34 cellular contexts compared by ENCODE assay signal in the genomic region with DNA sequence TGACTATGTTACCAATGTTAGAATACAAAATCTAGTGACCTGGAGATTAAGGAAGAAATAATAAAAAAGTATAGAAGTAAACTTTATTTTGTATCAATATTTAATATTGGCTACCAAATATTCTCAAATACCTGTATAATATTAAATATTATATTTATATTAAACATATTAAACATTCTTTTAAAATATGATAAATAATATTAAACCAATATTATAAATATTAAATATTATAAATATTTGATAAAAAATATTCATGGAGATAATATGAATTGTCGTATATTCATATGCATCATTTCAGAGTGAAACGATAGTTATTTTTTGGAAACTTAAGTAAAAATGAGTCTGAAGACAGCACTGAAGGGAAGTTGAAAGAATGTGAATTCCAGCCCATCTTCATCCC.
"Had no signal": no experiment of that assay in that cellular context is flagged by ENCODE, and none has a peak within 500 bp of the region (broad histone marks: within the 10 kb centered on the region; RNA-seq: fewer than 3 reads in every experiment).

No MANE protein-coding gene starts in this region.

- H3K27ac ChIP-seq: ascending aorta, breast epithelium, cardiac muscle cell, coronary artery, dorsolateral prefrontal cortex, esophagus muscularis mucosa, foreskin keratinocyte, gastroesophageal sphincter, heart right ventricle had no signal

- DNase-seq: activated CD4-positive, alpha-beta memory T cell treated with anti-CD3 and anti-CD28 coated beads, Interleukin-2, amount 10 ng/mL, durations not matched to agents 7 days and 5 days; activated CD4-positive, alpha-beta T cell treated with anti-CD3 and anti-CD28 coated beads for 1 hour; activated CD4-positive, alpha-beta T cell treated with anti-CD3 and anti-CD28 coated beads for 4 hours; activated CD4-positive, alpha-beta T cell treated with anti-CD3 and anti-CD28 coated beads, Interleukin-2, amount 10 ng/mL, durations not matched to agents 7 days and 5 days; activated CD4-positive, alpha-beta T cell treated with anti-CD3 and anti-CD28 coated beads, Interleukin-2, amount 50 U/mL, for 4 hours; activated CD8-positive, alpha-beta memory T cell treated with anti-CD3 and anti-CD28 coated beads, Interleukin-2, amount 50 U/mL, for 48 hours; activated gamma-delta T cell; activated naive CD4-positive, alpha-beta T cell; activated naive CD4-positive, alpha-beta T cell treated with anti-CD3 and anti-CD28 coated beads, Interleukin-2, amount 10 ng/mL, durations not matched to agents 7 days and 5 days; activated naive CD8-positive, alpha-beta T cell treated with anti-CD3 and anti-CD28 coated beads, Interleukin-2, amount 10 ng/mL, durations not matched to agents 7 days and 5 days; activated T-cell treated with anti-CD3 and anti-CD28 coated beads for 4 hours; activated T-cell treated with anti-CD3 and anti-CD28 coated beads, Interleukin-2, amount 50 U/mL, for 24 hours; activated T-cell treated with anti-CD3 and anti-CD28 coated beads, Interleukin-2, amount 50 U/mL, for 72 hours; central memory CD4-positive, alpha-beta T cell; cerebellar nuclear complex; dorsolateral prefrontal cortex; effector memory CD4-positive, alpha-beta T cell; endodermal cell; erythroblast; foreskin keratinocyte; heart right ventricle; T-helper 1 cell; T-helper 17 cell; T1000 had no signal

- H3K9me3 ChIP-seq: ascending aorta, breast epithelium, esophagus muscularis mucosa, gastroesophageal sphincter, heart right ventricle had no signal

- H3K9me3 Mint-ChIP-seq: activated CD4-positive, alpha-beta memory T cell treated with anti-CD3 and anti-CD28 coated beads, Interleukin-2, amount 10 ng/mL, durations not matched to agents 7 days and 5 days; activated CD4-positive, alpha-beta T cell treated with anti-CD3 and anti-CD28 coated beads, Interleukin-2, amount 10 ng/mL, durations not matched to agents 7 days and 5 days; activated T-cell treated with anti-CD3 and anti-CD28 coated beads, Interleukin-2, amount 50 U/mL, for 24 hours; endodermal cell; T-helper 2 cell treated with Interferon-gamma antibody and Interleukin-4, amounts not matched to agents 5 μg/mL and 100 μg/mL, for 36 hours had no signal

- H3K27me3 ChIP-seq: ascending aorta, breast epithelium, cardiac muscle cell, dorsolateral prefrontal cortex, esophagus muscularis mucosa, foreskin keratinocyte, gastroesophageal sphincter, heart right ventricle had no signal

- ATAC-seq: activated naive CD4-positive, alpha-beta T cell treated with anti-CD3 and anti-CD28 coated beads, Interleukin-2, amount 50 U/mL, for 72 hours; activated T-cell treated with anti-CD3 and anti-CD28 coated beads, Interleukin-2, amount 50 U/mL, for 72 hours; foreskin keratinocyte; gastroesophageal sphincter; heart right ventricle; T-helper 17 cell had no signal

- H3K27me3 Mint-ChIP-seq: activated CD4-positive, alpha-beta memory T cell treated with anti-CD3 and anti-CD28 coated beads, Interleukin-2, amount 10 ng/mL, durations not matched to agents 7 days and 5 days; activated CD4-positive, alpha-beta T cell treated with anti-CD3 and anti-CD28 coated beads, Interleukin-2, amount 10 ng/mL, durations not matched to agents 7 days and 5 days; activated naive CD4-positive, alpha-beta T cell treated with anti-CD3 and anti-CD28 coated beads, Interleukin-2, amount 10 ng/mL, durations not matched to agents 7 days and 5 days; activated naive CD8-positive, alpha-beta T cell treated with anti-CD3 and anti-CD28 coated beads, Interleukin-2, amount 10 ng/mL, durations not matched to agents 7 days and 5 days; activated T-cell treated with anti-CD3 and anti-CD28 coated beads, Interleukin-2, amount 50 U/mL, for 24 hours; brain; dendritic cell treated with granulocyte-macrophage colony-stimulating factor and Interleukin-4, amounts not matched to agents 40 ng/mL and 50 ng/mL, for 4 days had no signal

- H3K27ac Mint-ChIP-seq: activated CD4-positive, alpha-beta memory T cell treated with anti-CD3 and anti-CD28 coated beads, Interleukin-2, amount 10 ng/mL, durations not matched to agents 7 days and 5 days; activated CD4-positive, alpha-beta T cell treated with anti-CD3 and anti-CD28 coated beads, Interleukin-2, amount 10 ng/mL, durations not matched to agents 7 days and 5 days; activated naive CD4-positive, alpha-beta T cell treated with anti-CD3 and anti-CD28 coated beads, Interleukin-2, amount 10 ng/mL, durations not matched to agents 7 days and 5 days; activated naive CD4-positive, alpha-beta T cell treated with anti-CD3 and anti-CD28 coated beads, Interleukin-2, amount 50 U/mL, for 72 hours; activated naive CD8-positive, alpha-beta T cell treated with anti-CD3 and anti-CD28 coated beads, Interleukin-2, amount 10 ng/mL, durations not matched to agents 7 days and 5 days; activated T-cell treated with anti-CD3 and anti-CD28 coated beads, Interleukin-2, amount 50 U/mL, for 24 hours; activated T-cell treated with anti-CD3 and anti-CD28 coated beads, Interleukin-2, amount 50 U/mL, for 72 hours; brain; dendritic cell treated with granulocyte-macrophage colony-stimulating factor and Interleukin-4, amounts not matched to agents 40 ng/mL and 50 ng/mL, for 4 days; endodermal cell; T-helper 17 cell; T-helper 2 cell treated with Interferon-gamma antibody and Interleukin-4, amounts not matched to agents 5 μg/mL and 100 μg/mL, for 36 hours had no signal

- H3K4me3 ChIP-seq: ascending aorta, breast epithelium, cardiac muscle cell, coronary artery, dorsolateral prefrontal cortex, esophagus muscularis mucosa, gastroesophageal sphincter, heart right ventricle had no signal

- H3K36me3 Mint-ChIP-seq: activated naive CD4-positive, alpha-beta T cell treated with anti-CD3 and anti-CD28 coated beads, Interleukin-2, amount 10 ng/mL, durations not matched to agents 7 days and 5 days; activated naive CD4-positive, alpha-beta T cell treated with anti-CD3 and anti-CD28 coated beads, Interleukin-2, amount 50 U/mL, for 72 hours; activated naive CD8-positive, alpha-beta T cell treated with anti-CD3 and anti-CD28 coated beads, Interleukin-2, amount 10 ng/mL, durations not matched to agents 7 days and 5 days; brain had no signal

- H3K36me3 ChIP-seq: ascending aorta, breast epithelium, cardiac muscle cell, esophagus muscularis mucosa, gastroesophageal sphincter, heart right ventricle had no signal

- H3K4me1 Mint-ChIP-seq: activated CD4-positive, alpha-beta memory T cell treated with anti-CD3 and anti-CD28 coated beads, Interleukin-2, amount 10 ng/mL, durations not matched to agents 7 days and 5 days; activated CD4-positive, alpha-beta T cell treated with anti-CD3 and anti-CD28 coated beads, Interleukin-2, amount 10 ng/mL, durations not matched to agents 7 days and 5 days; activated naive CD4-positive, alpha-beta T cell treated with anti-CD3 and anti-CD28 coated beads, Interleukin-2, amount 10 ng/mL, durations not matched to agents 7 days and 5 days; activated naive CD8-positive, alpha-beta T cell treated with anti-CD3 and anti-CD28 coated beads, Interleukin-2, amount 10 ng/mL, durations not matched to agents 7 days and 5 days; endodermal cell; T-helper 17 cell had no signal

- H3K4me3 Mint-ChIP-seq: activated CD4-positive, alpha-beta memory T cell treated with anti-CD3 and anti-CD28 coated beads, Interleukin-2, amount 10 ng/mL, durations not matched to agents 7 days and 5 days; activated CD4-positive, alpha-beta T cell treated with anti-CD3 and anti-CD28 coated beads, Interleukin-2, amount 10 ng/mL, durations not matched to agents 7 days and 5 days; activated naive CD4-positive, alpha-beta T cell treated with anti-CD3 and anti-CD28 coated beads, Interleukin-2, amount 10 ng/mL, durations not matched to agents 7 days and 5 days; activated naive CD8-positive, alpha-beta T cell treated with anti-CD3 and anti-CD28 coated beads, Interleukin-2, amount 10 ng/mL, durations not matched to agents 7 days and 5 days; activated T-cell treated with anti-CD3 and anti-CD28 coated beads, Interleukin-2, amount 50 U/mL, for 24 hours; activated T-cell treated with anti-CD3 and anti-CD28 coated beads, Interleukin-2, amount 50 U/mL, for 72 hours; brain; dendritic cell treated with granulocyte-macrophage colony-stimulating factor and Interleukin-4, amounts not matched to agents 40 ng/mL and 50 ng/mL, for 4 days; endodermal cell; T-helper 17 cell; T-helper 2 cell treated with Interferon-gamma antibody and Interleukin-4, amounts not matched to agents 5 μg/mL and 100 μg/mL, for 36 hours had no signal

- H3K4me1 ChIP-seq: ascending aorta, breast epithelium, esophagus muscularis mucosa, foreskin keratinocyte, gastroesophageal sphincter had no signal
